2 cellular contexts compared by ENCODE assay signal in the genomic region with DNA sequence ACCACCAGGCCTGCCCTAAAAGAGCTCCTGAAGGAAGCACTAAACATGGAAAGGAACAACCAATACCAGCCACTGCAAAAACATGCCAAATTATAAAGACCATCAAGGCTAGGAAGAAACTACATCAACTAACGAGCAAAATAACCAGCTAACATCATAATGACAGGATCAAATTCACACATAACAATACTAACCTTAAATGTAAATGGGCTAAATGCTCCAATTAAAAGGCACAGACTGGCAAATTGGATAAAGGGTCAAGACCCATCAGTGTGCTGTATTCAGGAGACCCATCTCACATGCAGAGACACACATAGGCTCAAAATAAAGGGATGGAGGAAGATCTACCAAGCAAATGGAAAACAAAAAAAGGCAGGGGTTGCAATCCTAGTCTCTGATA. TPM values are rescaled to one million over a fixed set of nuclear protein-coding genes. Genes with fewer than 3 reads are reported as not detected.
"Had no signal": no experiment of that assay in that cellular context is flagged by ENCODE, and none has a peak within 500 bp of the region (broad histone marks: within the 10 kb centered on the region; RNA-seq: fewer than 3 reads in every experiment).

No MANE protein-coding gene starts in this region.

RNA-seq across cellular contexts. Expression of gene OR11H4, which starts 42.9 kb away (rescaled TPM):
- total RNA-seq: G401, GM12878 had no signal
- polyA plus RNA-seq: GM12878 had no signal

RNA-seq across cellular contexts. Expression of gene OR11H7, which starts 53.2 kb away (rescaled TPM):
- total RNA-seq: G401, GM12878 had no signal

RNA-seq across cellular contexts. Expression of gene OR11H6, which starts 58.5 kb away (rescaled TPM):
- total RNA-seq: G401, GM12878 had no signal
- polyA plus RNA-seq: GM12878 had no signal
